In the genomic region with DNA sequence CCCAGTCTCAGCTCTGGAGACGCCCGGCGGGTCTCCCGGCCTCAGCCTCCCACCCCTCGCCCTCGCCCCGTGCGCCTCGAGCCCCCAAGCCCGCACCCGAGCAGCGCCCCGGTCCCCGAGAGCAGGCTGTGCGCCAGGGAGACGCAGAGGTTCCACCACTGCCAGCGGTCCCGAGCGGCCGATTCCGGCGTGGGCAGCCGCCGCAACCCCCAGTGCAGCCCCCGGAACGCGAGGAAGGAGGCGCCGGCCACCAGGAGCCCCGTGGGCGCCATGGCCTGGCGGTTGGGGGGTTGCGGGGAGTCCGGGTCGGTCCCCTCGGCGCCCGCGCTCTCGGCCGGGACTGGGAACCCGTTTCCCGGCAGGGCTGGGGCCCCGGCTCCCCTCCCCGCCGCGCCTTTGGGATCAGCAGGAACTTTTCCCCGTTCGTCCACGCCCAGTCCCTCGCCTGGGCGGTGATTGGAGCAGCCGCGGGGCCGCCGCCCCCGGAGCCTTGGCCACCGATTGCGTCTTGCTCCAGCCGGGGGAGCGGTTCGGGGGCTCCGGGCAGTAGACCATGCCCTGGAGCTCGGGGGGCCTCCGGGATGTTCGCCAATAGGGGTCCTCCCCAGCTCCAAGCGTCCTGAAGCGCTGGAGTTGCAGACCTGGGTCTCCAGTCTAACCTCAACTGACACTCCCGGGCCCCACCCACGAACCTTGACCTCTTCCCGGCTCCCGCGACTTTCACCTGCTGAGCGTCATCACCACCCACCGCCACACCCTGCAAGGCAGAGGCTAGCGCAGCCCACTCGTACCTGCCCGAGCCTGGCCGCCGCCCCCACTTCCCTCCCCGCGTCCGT, we compare ENCODE assay signal across 8 cellular contexts. TPM values are rescaled to one million over a fixed set of nuclear protein-coding genes. Genes with fewer than 3 reads are reported as not detected.
DNase-seq lines count a peak whose midpoint lies in the region; ATAC-seq and TF ChIP-seq lines count a peak whose summit lies in the region.

A gene with protein sequence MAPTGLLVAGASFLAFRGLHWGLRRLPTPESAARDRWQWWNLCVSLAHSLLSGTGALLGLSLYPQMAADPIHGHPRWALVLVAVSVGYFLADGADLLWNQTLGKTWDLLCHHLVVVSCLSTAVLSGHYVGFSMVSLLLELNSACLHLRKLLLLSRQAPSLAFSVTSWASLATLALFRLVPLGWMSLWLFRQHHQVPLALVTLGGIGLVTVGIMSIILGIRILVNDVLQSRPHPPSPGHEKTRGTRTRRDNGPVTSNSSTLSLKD (minus strand): TSS at position 407 of the 836 bp plus-strand sequence. CDS start 135 bp downstream, at position 272.

- H3K27me3 Mint-ChIP-seq in WTC11 (ENCODE audit: low read depth): peaks cover 12% of the 10 kb centered on the region
- no peaks in the 10 kb centered on the region for H3K27me3 Mint-ChIP-seq in nephron (ENCODE audit: low read depth)

- H3K4me1 Mint-ChIP-seq in WTC11 (peaks cover 15% of the 10 kb centered on the region), nephron (peaks cover 38% of the 10 kb centered on the region)

- POLR2A ChIA-PET in WTC11 (lab: Charles Lee): interaction anchor here (1.3 kb wide), 1 partner anchor 7 kb away, joined by 5 read pairs; no protein-coding TSS in a partner anchor

- H3K4me3 ChIP-seq in fibroblast of the aortic adventitia (ENCODE audit: low read depth, low read length): peak within 1 kb of the TSS; percentile 70

- ATAC-seq in WTC11: peak; percentile 9

- TF ChIP-seq CTCF in AG09319 (IDR thresholded peaks at IDR 0.05; ENCODE audit: low read depth, low read length) (no peak), WTC11 (IDR thresholded peaks at IDR 0.05) (no peak), fibroblast of the aortic adventitia (IDR thresholded peaks at IDR 0.05; ENCODE audit: insufficient read depth, low read length) (no peak), nephron (IDR thresholded peaks at IDR 0.05; ENCODE audit: unreplicated experiment in 3 of 3) (no peak)

- CTCF ChIA-PET in WTC11 (lab: Charles Lee): interaction anchor here (0.8 to 1.8 kb wide), 3 partner anchors 11 to 41 kb away, joined by 3 to 9 read pairs (median 4); a partner anchor contains a TSS

- H3K36me3 Mint-ChIP-seq in WTC11: no peaks in the 10 kb centered on the region
- peaks cover 8% of the 10 kb centered on the region for H3K36me3 Mint-ChIP-seq in nephron (ENCODE audit: low read depth)

- H3K9me3 Mint-ChIP-seq in WTC11 (no peaks in the 10 kb centered on the region), nephron (no peaks in the 10 kb centered on the region)

- peak; percentile 49 for DNase-seq in AG09319 (ENCODE audit: extremely low read depth, low read depth)
- DNase-seq in H4 (ENCODE audit: low spot score): peak; percentile 58
- peak; percentile 73 for DNase-seq in WTC11 (ENCODE audit: low spot score)
- peak; percentile 67 for DNase-seq in fibroblast of the aortic adventitia (ENCODE audit: low read depth)
- no peak for DNase-seq in NCI-H524 treated with DMSO at 0.1 percent for 48 hours (lab: John Stamatoyannopoulos, UW)
- no peak for DNase-seq in OCI-M2 (lab: John Stamatoyannopoulos, UW; ENCODE audit: unreplicated experiment)
- DNase-seq in NCI-H187 treated with DMSO at 0.1 percent for 48 hours (lab: John Stamatoyannopoulos, UW): no peak

- H3K4me3 Mint-ChIP-seq in WTC11: peak within 1 kb of the TSS; percentile 82
- peak within 1 kb of the TSS; percentile 79 to 94 (median 84) for H3K4me3 Mint-ChIP-seq in nephron

- no peak within 1 kb of the TSS for H3K27ac Mint-ChIP-seq in WTC11
- peak within 1 kb of the TSS in 2 of 3 experiments; percentile 95 for H3K27ac Mint-ChIP-seq in nephron

TF ChIP-seq in WTC11, 78 proteins besides CTCF, POLR2A, EP300 and RAD21:
- TF ChIP-seq RORB (CRISPR knock-in tag; IDR thresholded peaks at IDR 0.05) (no peak), ETV6 (CRISPR knock-in tag; IDR thresholded peaks at IDR 0.05) (0 out of 2 replicates have a peak, but pooled peaks have one; percentile 25), NR1H2 (CRISPR knock-in tag; IDR thresholded peaks at IDR 0.05) (no peak), GABPB1 (CRISPR knock-in tag; IDR thresholded peaks at IDR 0.05) (0 out of 2 replicates have a peak, but pooled peaks have one; percentile 63), ATF1 (CRISPR knock-in tag; IDR thresholded peaks at IDR 0.05) (0 out of 2 replicates have a peak, but pooled peaks have one; percentile 57), FOXP1 (CRISPR knock-in tag; IDR thresholded peaks at IDR 0.05; ENCODE audit: borderline replicate concordance) (0 out of 2 replicates have a peak, but pooled peaks have one; percentile 22), NFE2L1 (CRISPR knock-in tag; IDR thresholded peaks at IDR 0.05) (no peak), EMX1 (CRISPR knock-in tag; IDR thresholded peaks at IDR 0.05) (no peak), SP1 (CRISPR knock-in tag; conservative IDR thresholded peaks at IDR 0.05) (0 out of 2 replicates have a peak, but pooled peaks have one; percentile 30), ELF4 (CRISPR knock-in tag; IDR thresholded peaks at IDR 0.05; ENCODE audit: low read depth) (0 out of 2 replicates have a peak, but pooled peaks have one; percentile 59)
- TF ChIP-seq, protein P1, sequence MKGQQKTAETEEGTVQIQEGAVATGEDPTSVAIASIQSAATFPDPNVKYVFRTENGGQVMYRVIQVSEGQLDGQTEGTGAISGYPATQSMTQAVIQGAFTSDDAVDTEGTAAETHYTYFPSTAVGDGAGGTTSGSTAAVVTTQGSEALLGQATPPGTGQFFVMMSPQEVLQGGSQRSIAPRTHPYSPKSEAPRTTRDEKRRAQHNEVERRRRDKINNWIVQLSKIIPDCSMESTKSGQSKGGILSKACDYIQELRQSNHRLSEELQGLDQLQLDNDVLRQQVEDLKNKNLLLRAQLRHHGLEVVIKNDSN (CRISPR knock-in tag; IDR thresholded peaks at IDR 0.05): peak; percentile 26; the same call in 1 of the 2 replicates
- TF ChIP-seq, protein P2, sequence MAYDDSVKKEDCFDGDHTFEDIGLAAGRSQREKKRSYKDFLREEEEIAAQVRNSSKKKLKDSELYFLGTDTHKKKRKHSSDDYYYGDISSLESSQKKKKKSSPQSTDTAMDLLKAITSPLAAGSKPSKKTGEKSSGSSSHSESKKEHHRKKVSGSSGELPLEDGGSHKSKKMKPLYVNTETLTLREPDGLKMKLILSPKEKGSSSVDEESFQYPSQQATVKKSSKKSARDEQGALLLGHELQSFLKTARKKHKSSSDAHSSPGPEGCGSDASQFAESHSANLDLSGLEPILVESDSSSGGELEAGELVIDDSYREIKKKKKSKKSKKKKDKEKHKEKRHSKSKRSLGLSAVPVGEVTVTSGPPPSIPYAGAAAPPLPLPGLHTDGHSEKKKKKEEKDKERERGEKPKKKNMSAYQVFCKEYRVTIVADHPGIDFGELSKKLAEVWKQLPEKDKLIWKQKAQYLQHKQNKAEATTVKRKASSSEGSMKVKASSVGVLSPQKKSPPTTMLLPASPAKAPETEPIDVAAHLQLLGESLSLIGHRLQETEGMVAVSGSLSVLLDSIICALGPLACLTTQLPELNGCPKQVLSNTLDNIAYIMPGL (CRISPR knock-in tag; IDR thresholded peaks at IDR 0.05): peak; percentile 60; the same call in 1 of the 2 replicates
- TF ChIP-seq, protein P3, sequence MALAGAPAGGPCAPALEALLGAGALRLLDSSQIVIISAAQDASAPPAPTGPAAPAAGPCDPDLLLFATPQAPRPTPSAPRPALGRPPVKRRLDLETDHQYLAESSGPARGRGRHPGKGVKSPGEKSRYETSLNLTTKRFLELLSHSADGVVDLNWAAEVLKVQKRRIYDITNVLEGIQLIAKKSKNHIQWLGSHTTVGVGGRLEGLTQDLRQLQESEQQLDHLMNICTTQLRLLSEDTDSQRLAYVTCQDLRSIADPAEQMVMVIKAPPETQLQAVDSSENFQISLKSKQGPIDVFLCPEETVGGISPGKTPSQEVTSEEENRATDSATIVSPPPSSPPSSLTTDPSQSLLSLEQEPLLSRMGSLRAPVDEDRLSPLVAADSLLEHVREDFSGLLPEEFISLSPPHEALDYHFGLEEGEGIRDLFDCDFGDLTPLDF (CRISPR knock-in tag; IDR thresholded peaks at IDR 0.05): no peak
- TF ChIP-seq, protein P4, sequence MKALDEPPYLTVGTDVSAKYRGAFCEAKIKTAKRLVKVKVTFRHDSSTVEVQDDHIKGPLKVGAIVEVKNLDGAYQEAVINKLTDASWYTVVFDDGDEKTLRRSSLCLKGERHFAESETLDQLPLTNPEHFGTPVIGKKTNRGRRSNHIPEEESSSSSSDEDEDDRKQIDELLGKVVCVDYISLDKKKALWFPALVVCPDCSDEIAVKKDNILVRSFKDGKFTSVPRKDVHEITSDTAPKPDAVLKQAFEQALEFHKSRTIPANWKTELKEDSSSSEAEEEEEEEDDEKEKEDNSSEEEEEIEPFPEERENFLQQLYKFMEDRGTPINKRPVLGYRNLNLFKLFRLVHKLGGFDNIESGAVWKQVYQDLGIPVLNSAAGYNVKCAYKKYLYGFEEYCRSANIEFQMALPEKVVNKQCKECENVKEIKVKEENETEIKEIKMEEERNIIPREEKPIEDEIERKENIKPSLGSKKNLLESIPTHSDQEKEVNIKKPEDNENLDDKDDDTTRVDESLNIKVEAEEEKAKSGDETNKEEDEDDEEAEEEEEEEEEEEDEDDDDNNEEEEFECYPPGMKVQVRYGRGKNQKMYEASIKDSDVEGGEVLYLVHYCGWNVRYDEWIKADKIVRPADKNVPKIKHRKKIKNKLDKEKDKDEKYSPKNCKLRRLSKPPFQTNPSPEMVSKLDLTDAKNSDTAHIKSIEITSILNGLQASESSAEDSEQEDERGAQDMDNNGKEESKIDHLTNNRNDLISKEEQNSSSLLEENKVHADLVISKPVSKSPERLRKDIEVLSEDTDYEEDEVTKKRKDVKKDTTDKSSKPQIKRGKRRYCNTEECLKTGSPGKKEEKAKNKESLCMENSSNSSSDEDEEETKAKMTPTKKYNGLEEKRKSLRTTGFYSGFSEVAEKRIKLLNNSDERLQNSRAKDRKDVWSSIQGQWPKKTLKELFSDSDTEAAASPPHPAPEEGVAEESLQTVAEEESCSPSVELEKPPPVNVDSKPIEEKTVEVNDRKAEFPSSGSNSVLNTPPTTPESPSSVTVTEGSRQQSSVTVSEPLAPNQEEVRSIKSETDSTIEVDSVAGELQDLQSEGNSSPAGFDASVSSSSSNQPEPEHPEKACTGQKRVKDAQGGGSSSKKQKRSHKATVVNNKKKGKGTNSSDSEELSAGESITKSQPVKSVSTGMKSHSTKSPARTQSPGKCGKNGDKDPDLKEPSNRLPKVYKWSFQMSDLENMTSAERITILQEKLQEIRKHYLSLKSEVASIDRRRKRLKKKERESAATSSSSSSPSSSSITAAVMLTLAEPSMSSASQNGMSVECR (CRISPR knock-in tag; IDR thresholded peaks at IDR 0.05; ENCODE audit: borderline replicate concordance): peak; percentile 68; the same call in 1 of the 2 replicates
- TF ChIP-seq, protein P5, sequence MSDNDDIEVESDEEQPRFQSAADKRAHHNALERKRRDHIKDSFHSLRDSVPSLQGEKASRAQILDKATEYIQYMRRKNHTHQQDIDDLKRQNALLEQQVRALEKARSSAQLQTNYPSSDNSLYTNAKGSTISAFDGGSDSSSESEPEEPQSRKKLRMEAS (CRISPR knock-in tag; IDR thresholded peaks at IDR 0.05): peak; percentile 54; the same call in 1 of the 2 replicates

RNA-seq across cellular contexts. Expression of the gene that starts here (rescaled TPM):
- total RNA-seq in H4 (2014; rRNA removed; shearing (Covaris generic)): 1.2 and 1.4 TPM in 2 replicates
- total RNA-seq in WTC11 (2021) (1.4 to 1.9 TPM (median 1.4 TPM) in 3 replicates), fibroblast of the aortic adventitia (ENCODE audit: low replicate concordance) (4.5 and 10.1 TPM in 2 replicates)

Comparison
In these comparisons a context has a peak if more than half of its experiments do, and no peak if none do; other contexts are left out.
1. DNase-seq: peak in AG09319 (single experiment), H4 (single experiment), WTC11 (single experiment) and fibroblast of the aortic adventitia (single experiment); none in NCI-H524 treated with DMSO at 0.1 percent for 48 hours (single experiment), OCI-M2 (single experiment) and NCI-H187 treated with DMSO at 0.1 percent for 48 hours (single experiment).